ENCODE assay signal across 12 cellular contexts in the genomic region with DNA sequence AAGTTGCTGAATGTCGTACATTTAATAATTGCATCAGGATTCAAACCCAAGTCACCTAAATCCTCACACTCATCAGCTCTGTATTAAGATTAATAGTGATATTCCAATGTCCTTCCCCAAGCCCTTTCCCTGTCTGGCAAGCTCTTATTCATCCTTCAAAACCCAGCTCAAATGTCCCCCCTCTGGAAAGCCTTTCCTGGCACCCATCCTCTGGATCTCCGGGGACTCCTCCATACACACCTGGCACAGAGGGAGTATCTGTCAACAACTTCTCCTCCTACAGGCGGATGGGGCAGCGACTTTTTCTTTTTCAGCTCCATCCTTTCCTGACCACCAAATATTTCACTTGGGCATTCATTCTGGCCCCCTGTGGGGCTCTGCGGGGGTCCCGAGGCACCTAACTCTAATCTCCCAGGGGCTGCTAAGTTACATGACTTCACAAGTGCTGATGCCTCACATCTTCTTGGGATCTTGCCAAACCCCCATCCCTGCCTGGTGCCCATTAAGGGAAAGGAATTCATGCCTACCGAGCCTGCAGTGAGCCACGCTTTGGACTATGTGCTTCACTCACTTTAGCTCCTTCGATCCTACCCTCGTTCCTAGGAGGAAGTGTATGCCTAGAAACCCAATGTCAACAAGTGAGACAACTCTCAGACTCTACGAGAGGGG. TPM values are rescaled to one million over a fixed set of nuclear protein-coding genes. Genes with fewer than 3 reads are reported as not detected.
DNase-seq lines count a peak whose midpoint lies in the region; ATAC-seq and TF ChIP-seq lines count a peak whose summit lies in the region.
"Had no signal": no experiment of that assay in that cellular context is flagged by ENCODE, and none has a peak within 500 bp of the region (broad histone marks: within the 10 kb centered on the region; RNA-seq: fewer than 3 reads in every experiment).

No MANE protein-coding gene starts in this region.

- no peak for DNase-seq in Caco-2
- peak; percentile 22 for DNase-seq in NCI-H2171 (lab: John Stamatoyannopoulos, UW)
- peak; percentile 38 for DNase-seq in colonic mucosa
- DNase-seq in osteocyte (ENCODE audit: extremely low spot score, unreplicated experiment): no peak
- DNase-seq in activated CD4-positive, alpha-beta T cell treated with anti-CD3 and anti-CD28 coated beads, Interleukin-2, amount 10 ng/mL, durations not matched to agents 7 days and 5 days: no peak
- DNase-seq in NAMALWA (ENCODE audit: low spot score): no peak
- no peak for DNase-seq in stimulated activated CD4-positive, alpha-beta T cell treated with anti-CD3 and anti-CD28 coated beads, Interleukin-4, amount 100 ng/mL, for 4 hours
- DNase-seq: heart left ventricle; stimulated activated naive B cell treated with anti-CD40 and anti-IgM and Interleukin-4, amounts not matched to agents 10 μg/mL and 1 μg/mL and 100 μg/mL, for 72 hours had no signal

- H3K4me1 Mint-ChIP-seq in Caco-2 (ENCODE audit: low read depth, unreplicated experiment) (peaks cover 13% of the 10 kb centered on the region), osteocyte (ENCODE audit: unreplicated experiment) (peaks cover 21% of the 10 kb centered on the region)
- H3K4me1 Mint-ChIP-seq in activated CD4-positive, alpha-beta T cell treated with anti-CD3 and anti-CD28 coated beads, Interleukin-2, amount 10 ng/mL, durations not matched to agents 7 days and 5 days: peaks cover 4% of the 10 kb centered on the region

- intact Hi-C loops in Caco-2 (cut with micrococcal nuclease; ENCODE audit: unreplicated experiment): loop anchor here (2.0 kb wide), 1 partner anchor 15 kb away; a partner anchor contains a TSS
- intact Hi-C loops in colonic mucosa (cut with DNase I): no loop called here

- TSS peak; percentile 25 for BruUV-seq in Caco-2 (replicated peaks; lab: Mats Ljungman, UMichigan)

- H3K27me3 Mint-ChIP-seq in Caco-2 (ENCODE audit: insufficient read depth, unreplicated experiment) (no peaks in the 10 kb centered on the region), osteocyte (ENCODE audit: unreplicated experiment) (peaks cover 11% of the 10 kb centered on the region)
- peaks cover 13% of the 10 kb centered on the region for H3K27me3 Mint-ChIP-seq in activated CD4-positive, alpha-beta T cell treated with anti-CD3 and anti-CD28 coated beads, Interleukin-2, amount 10 ng/mL, durations not matched to agents 7 days and 5 days

- POLR2A ChIA-PET in Caco-2 (lab: Charles Lee): no interaction called here
- POLR2A ChIA-PET in activated CD4-positive, alpha-beta T cell treated with anti-CD3 and anti-CD28 coated beads, Interleukin-2, amount 10 ng/mL, durations not matched to agents 7 days and 5 days (lab: Charles Lee): no interaction called here

- H3K9me3 ChIP-seq in Caco-2 (no peaks in the 10 kb centered on the region), colonic mucosa (no peaks in the 10 kb centered on the region)
- H3K9me3 ChIP-seq: heart left ventricle had no signal

- no peaks in the 10 kb centered on the region for H3K27me3 ChIP-seq in Caco-2 (replicated peaks; ENCODE audit: control insufficient read depth, insufficient read depth, low read length)
- H3K27me3 ChIP-seq in colonic mucosa: no peaks in the 10 kb centered on the region

- H3K4me3 ChIP-seq in Caco-2 (ENCODE audit: low read depth, low read length): no peak overlapping the region
- H3K4me3 ChIP-seq in colonic mucosa: no peak overlapping the region
- H3K4me3 ChIP-seq: heart left ventricle, K562 had no signal

- ATAC-seq in HG03095 (IDR thresholded peaks at IDR 0.05; ENCODE audit: unreplicated experiment): no peak
- ATAC-seq: heart left ventricle; K562; stimulated activated naive B cell treated with anti-CD40 and anti-IgM and Interleukin-4, amounts not matched to agents 10 μg/mL and 1 μg/mL and 100 μg/mL, for 72 hours had no signal

- H3K36me3 ChIP-seq in Caco-2 (ENCODE audit: control insufficient read depth, insufficient read depth, low read length): no peaks in the 10 kb centered on the region
- H3K36me3 ChIP-seq in colonic mucosa: no peaks in the 10 kb centered on the region

- CTCF ChIA-PET in Caco-2 (lab: Charles Lee): interaction anchor here (2.2 kb wide), 1 partner anchor 43 kb away, joined by 6 read pairs; no protein-coding TSS in a partner anchor
- CTCF ChIA-PET in activated CD4-positive, alpha-beta T cell treated with anti-CD3 and anti-CD28 coated beads, Interleukin-2, amount 10 ng/mL, durations not matched to agents 7 days and 5 days (lab: Charles Lee): interaction anchor here (0.6 to 1.2 kb wide), 4 partner anchors 11 to 443 kb away, joined by 3 read pairs; a partner anchor contains a TSS

- H3K27ac ChIP-seq in colonic mucosa: peak overlapping the region; percentile 29

- H3K36me3 Mint-ChIP-seq in Caco-2 (ENCODE audit: insufficient read depth, unreplicated experiment) (peaks cover 27% of the 10 kb centered on the region), osteocyte (ENCODE audit: unreplicated experiment) (no peaks in the 10 kb centered on the region)
- H3K36me3 Mint-ChIP-seq in activated CD4-positive, alpha-beta T cell treated with anti-CD3 and anti-CD28 coated beads, Interleukin-2, amount 10 ng/mL, durations not matched to agents 7 days and 5 days (ENCODE audit: low read depth): no peaks in the 10 kb centered on the region
- H3K36me3 Mint-ChIP-seq: stimulated activated naive B cell treated with anti-CD40 and anti-IgM and Interleukin-4, amounts not matched to agents 10 μg/mL and 1 μg/mL and 100 μg/mL, for 72 hours had no signal

- H3K27ac Mint-ChIP-seq in Caco-2 (ENCODE audit: unreplicated experiment) (peak overlapping the region; percentile 67), osteocyte (ENCODE audit: unreplicated experiment) (peak overlapping the region; percentile 40)
- no peak overlapping the region for H3K27ac Mint-ChIP-seq in activated CD4-positive, alpha-beta T cell treated with anti-CD3 and anti-CD28 coated beads, Interleukin-2, amount 10 ng/mL, durations not matched to agents 7 days and 5 days
- H3K27ac Mint-ChIP-seq: mesothelial cell of epicardium had no signal

- H3K4me1 ChIP-seq in Caco-2 (peaks cover 23% of the 10 kb centered on the region), colonic mucosa (peaks cover 9% of the 10 kb centered on the region)

- H3K9ac ChIP-seq in colonic mucosa (ENCODE audit: low read depth in 2 of 2, low read length in 2 of 2): peak overlapping the region in 1 of 2 donors; percentile 43

- H3K9me3 Mint-ChIP-seq in Caco-2 (ENCODE audit: unreplicated experiment) (no peaks in the 10 kb centered on the region), osteocyte (ENCODE audit: unreplicated experiment) (no peaks in the 10 kb centered on the region)
- no peaks in the 10 kb centered on the region for H3K9me3 Mint-ChIP-seq in activated CD4-positive, alpha-beta T cell treated with anti-CD3 and anti-CD28 coated beads, Interleukin-2, amount 10 ng/mL, durations not matched to agents 7 days and 5 days
- H3K9me3 Mint-ChIP-seq: mesothelial cell of epicardium; stimulated activated naive B cell treated with anti-CD40 and anti-IgM and Interleukin-4, amounts not matched to agents 10 μg/mL and 1 μg/mL and 100 μg/mL, for 72 hours had no signal

- TF ChIP-seq CTCF in Caco-2 (IDR thresholded peaks at IDR 0.05; ENCODE audit: insufficient read depth in 1 of 2, low read depth in 1 of 2, low read length in 1 of 2, severe bottlenecking in 1 of 2, unreplicated experiment in 1 of 2): no peak
- TF ChIP-seq CTCF in colonic mucosa (IDR thresholded peaks at IDR 0.05): no peak
- no peak for TF ChIP-seq CTCF in osteocyte (IDR thresholded peaks at IDR 0.05)

- H3K4me3 Mint-ChIP-seq in Caco-2 (ENCODE audit: unreplicated experiment) (no peak overlapping the region), osteocyte (ENCODE audit: unreplicated experiment) (no peak overlapping the region)
- H3K4me3 Mint-ChIP-seq in activated CD4-positive, alpha-beta T cell treated with anti-CD3 and anti-CD28 coated beads, Interleukin-2, amount 10 ng/mL, durations not matched to agents 7 days and 5 days: no peak overlapping the region
- H3K4me3 Mint-ChIP-seq: mesothelial cell of epicardium; stimulated activated naive B cell treated with anti-CD40 and anti-IgM and Interleukin-4, amounts not matched to agents 10 μg/mL and 1 μg/mL and 100 μg/mL, for 72 hours had no signal

RNA-seq across cellular contexts. Expression of a gene that starts 15.2 kb away (rescaled TPM):
- total RNA-seq in Caco-2 (2022) (89.3 and 101 TPM in 2 replicates), colonic mucosa (100 to 1,000 TPM; 116 to 130 TPM), osteocyte (9.2 and 10.0 TPM in 2 replicates)
- total RNA-seq in activated CD4-positive, alpha-beta T cell treated with anti-CD3 and anti-CD28 coated beads, Interleukin-2, amount 10 ng/mL, durations not matched to agents 7 days and 5 days: not detected

RNA-seq across cellular contexts. Expression of a gene that starts 25.9 kb away (rescaled TPM):
- total RNA-seq in Caco-2 (2022): not detected in 2 replicates
- total RNA-seq in colonic mucosa: not detected
- total RNA-seq in osteocyte: 0.50 and 0.73 TPM in 2 replicates
- not detected for total RNA-seq in activated CD4-positive, alpha-beta T cell treated with anti-CD3 and anti-CD28 coated beads, Interleukin-2, amount 10 ng/mL, durations not matched to agents 7 days and 5 days
- total RNA-seq: K562 had no signal

RNA-seq across cellular contexts. Expression of a gene that starts 53.1 kb away (rescaled TPM):
- total RNA-seq in Caco-2 (2022) (21.9 and 22.1 TPM in 2 replicates), colonic mucosa (10 to 100 TPM; 57.5 to 67.8 TPM), osteocyte (53.4 and 57.0 TPM in 2 replicates)
- total RNA-seq in activated CD4-positive, alpha-beta T cell treated with anti-CD3 and anti-CD28 coated beads, Interleukin-2, amount 10 ng/mL, durations not matched to agents 7 days and 5 days: 10 to 100 TPM; 50.4 to 51.6 TPM

Comparison
In these comparisons a context has a peak if more than half of its experiments do, and no peak if none do; other contexts are left out.
1. DNase-seq: peak in NCI-H2171 (single experiment) and colonic mucosa (single experiment); none in Caco-2 (0 of 2), osteocyte (single experiment), activated CD4-positive, alpha-beta T cell treated with anti-CD3 and anti-CD28 coated beads, Interleukin-2, amount 10 ng/mL, durations not matched to agents 7 days and 5 days (single experiment), NAMALWA (single experiment) and stimulated activated CD4-positive, alpha-beta T cell treated with anti-CD3 and anti-CD28 coated beads, Interleukin-4, amount 100 ng/mL, for 4 hours (0 of 2).